Comparison of ENCODE assay signal across 8 cellular contexts in genomic region chr2:136008205-136008865, GRCh38. TPM values are rescaled to one million over a fixed set of nuclear protein-coding genes. Genes with fewer than 3 reads are reported as not detected.
DNase-seq lines count a peak whose midpoint lies in the region; ATAC-seq and TF ChIP-seq lines count a peak whose summit lies in the region.

No MANE protein-coding gene starts in this region.

- H3K36me3 ChIP-seq in psoas muscle (ENCODE audit: insufficient read depth in 1 of 2, low read depth in 1 of 2), result no peaks in the 10 kb centered on the region
- H3K36me3 ChIP-seq in BE2C, result no peaks in the 10 kb centered on the region
- H3K36me3 ChIP-seq in endodermal cell (ENCODE audit: control insufficient read depth, insufficient read depth, low read length), result no peaks in the 10 kb centered on the region

- no peaks in the 10 kb centered on the region for H3K27me3 Mint-ChIP-seq in activated naive CD4-positive, alpha-beta T cell treated with anti-CD3 and anti-CD28 coated beads, Interleukin-2, amount 50 U/mL, for 24 hours
- H3K27me3 Mint-ChIP-seq in endodermal cell (ENCODE audit: insufficient read depth), result no peaks in the 10 kb centered on the region

- POLR2A ChIA-PET in GM10248 (lab: Yijun Ruan, JAX), result no interaction called here

- H3K9me3 Mint-ChIP-seq in activated naive CD4-positive, alpha-beta T cell treated with anti-CD3 and anti-CD28 coated beads, Interleukin-2, amount 50 U/mL, for 24 hours, result no peaks in the 10 kb centered on the region
- peaks cover 8% of the 10 kb centered on the region for H3K9me3 Mint-ChIP-seq in endodermal cell

- WGBS in psoas muscle, 3 donors, result 88 to 92% (median 88%) methylated on average over 9 of the region's 9 CpGs
- 90 to 96% methylated on average over 7 to 9 of the region's 9 CpGs for WGBS in endodermal cell (ENCODE audit: insufficient coverage in 1 of 2, insufficient read length in 1 of 2), 2 experiments

- H3K27me3 ChIP-seq in psoas muscle (ENCODE audit: insufficient read depth in 3 of 3, low read length in 2 of 3) (no peaks in the 10 kb centered on the region), BE2C (no peaks in the 10 kb centered on the region), endodermal cell (ENCODE audit: control insufficient read depth, insufficient read depth, low read length, poor library complexity, severe bottlenecking) (no peaks in the 10 kb centered on the region)

- no peak overlapping the region for H3K9ac ChIP-seq in endodermal cell (ENCODE audit: extremely low read depth, low read length, poor library complexity, severe bottlenecking)

- CTCF ChIA-PET in GM10248 (lab: Yijun Ruan, JAX), result interaction anchor here (1.1 to 3.2 kb wide), 4 partner anchors 10 to 42 kb away, joined by 3 to 10 read pairs (median 6); no protein-coding TSS in a partner anchor

- H3K27ac Mint-ChIP-seq in activated naive CD4-positive, alpha-beta T cell treated with anti-CD3 and anti-CD28 coated beads, Interleukin-2, amount 50 U/mL, for 24 hours, result peak overlapping the region; percentile 18
- no peak overlapping the region for H3K27ac Mint-ChIP-seq in endodermal cell

- intact Hi-C loops in psoas muscle (cut with DNase I), result no loop called here

- H3K36me3 Mint-ChIP-seq in activated naive CD4-positive, alpha-beta T cell treated with anti-CD3 and anti-CD28 coated beads, Interleukin-2, amount 50 U/mL, for 24 hours, result peaks cover 6% of the 10 kb centered on the region
- H3K36me3 Mint-ChIP-seq in endodermal cell (ENCODE audit: low read depth), result peaks cover 3% of the 10 kb centered on the region

- DNase-seq in SKM-1 treated with dmso at 0.1 percent for 144 hours (lab: John Stamatoyannopoulos, UW; ENCODE audit: unreplicated experiment) (peak; percentile 94), psoas muscle (peak; percentile 35 to 55), BE2C (no peak), GM10248 (ENCODE audit: extremely low spot score) (no peak), endodermal cell (no peak)

- H3K4me3 ChIP-seq in psoas muscle (no peak overlapping the region), BE2C (ENCODE audit: low read depth, low read length) (no peak overlapping the region), endodermal cell (ENCODE audit: low read length) (no peak overlapping the region)

- H3K4me1 Mint-ChIP-seq in activated naive CD4-positive, alpha-beta T cell treated with anti-CD3 and anti-CD28 coated beads, Interleukin-2, amount 50 U/mL, for 24 hours, result peaks cover 32% of the 10 kb centered on the region
- peaks cover 15% of the 10 kb centered on the region for H3K4me1 Mint-ChIP-seq in endodermal cell

- H3K4me1 ChIP-seq in psoas muscle (peaks cover 3% of the 10 kb centered on the region), BE2C (no peaks in the 10 kb centered on the region), endodermal cell (ENCODE audit: control insufficient read depth, insufficient read depth, low read length) (no peaks in the 10 kb centered on the region)

- no peaks in the 10 kb centered on the region for H3K9me3 ChIP-seq in psoas muscle
- no peaks in the 10 kb centered on the region for H3K9me3 ChIP-seq in BE2C
- no peaks in the 10 kb centered on the region for H3K9me3 ChIP-seq in endodermal cell (ENCODE audit: control insufficient read depth, low read length)

- peak overlapping the region; percentile 26 for H3K4me3 Mint-ChIP-seq in activated naive CD4-positive, alpha-beta T cell treated with anti-CD3 and anti-CD28 coated beads, Interleukin-2, amount 50 U/mL, for 24 hours
- H3K4me3 Mint-ChIP-seq in endodermal cell, result no peak overlapping the region

- TF ChIP-seq CTCF in psoas muscle (IDR thresholded peaks at IDR 0.05), result no peak
- no peak for TF ChIP-seq CTCF in BE2C (IDR thresholded peaks at IDR 0.05; ENCODE audit: low read depth, low read length)
- TF ChIP-seq CTCF in GM10248 (IDR thresholded peaks at IDR 0.05; ENCODE audit: control extremely low read depth, extremely low read depth, low read depth, missing control alignments), result no peak
- TF ChIP-seq CTCF in endodermal cell (conservative IDR thresholded peaks at IDR 0.05), result no peak

- ATAC-seq in GM18520 (IDR thresholded peaks at IDR 0.05; ENCODE audit: unreplicated experiment) (peak; percentile 49), psoas muscle (peak in 3 of 4 donors; percentile 25 to 49 (median 44)), HG02678 (IDR thresholded peaks at IDR 0.05; ENCODE audit: unreplicated experiment) (no peak)

- no peak overlapping the region for H3K27ac ChIP-seq in psoas muscle
- no peak overlapping the region for H3K27ac ChIP-seq in endodermal cell (ENCODE audit: low read depth, low read length)

RNA-seq across cellular contexts. Expression of gene DARS1, which starts 22.9 kb away (rescaled TPM):
- total RNA-seq in psoas muscle, result 10 to 100 TPM; 61.8 to 89.7 (median 73.4) TPM
- polyA plus RNA-seq in psoas muscle, result 10 to 100 TPM; 54.2 to 81.2 (median 73.5) TPM
- polyA plus RNA-seq in BE2C (2012; ENCODE audit: insufficient read depth, insufficient read length, low read depth), result 68.1 TPM
- 10 to 100 TPM; 70.5 to 75.9 TPM for total RNA-seq in endodermal cell
- 107 TPM for polyA plus RNA-seq in endodermal cell (2013, experiment 1 of 2)
- polyA plus RNA-seq in endodermal cell (2013, experiment 2 of 2), result 103 TPM

Comparison
In these comparisons a context has a peak if more than half of its experiments do, and no peak if none do; other contexts are left out.
1. DNase-seq: peak in SKM-1 treated with dmso at 0.1 percent for 144 hours (single experiment) and psoas muscle (2 of 2); none in BE2C (single experiment), GM10248 (single experiment) and endodermal cell (single experiment).